In the genomic region with DNA sequence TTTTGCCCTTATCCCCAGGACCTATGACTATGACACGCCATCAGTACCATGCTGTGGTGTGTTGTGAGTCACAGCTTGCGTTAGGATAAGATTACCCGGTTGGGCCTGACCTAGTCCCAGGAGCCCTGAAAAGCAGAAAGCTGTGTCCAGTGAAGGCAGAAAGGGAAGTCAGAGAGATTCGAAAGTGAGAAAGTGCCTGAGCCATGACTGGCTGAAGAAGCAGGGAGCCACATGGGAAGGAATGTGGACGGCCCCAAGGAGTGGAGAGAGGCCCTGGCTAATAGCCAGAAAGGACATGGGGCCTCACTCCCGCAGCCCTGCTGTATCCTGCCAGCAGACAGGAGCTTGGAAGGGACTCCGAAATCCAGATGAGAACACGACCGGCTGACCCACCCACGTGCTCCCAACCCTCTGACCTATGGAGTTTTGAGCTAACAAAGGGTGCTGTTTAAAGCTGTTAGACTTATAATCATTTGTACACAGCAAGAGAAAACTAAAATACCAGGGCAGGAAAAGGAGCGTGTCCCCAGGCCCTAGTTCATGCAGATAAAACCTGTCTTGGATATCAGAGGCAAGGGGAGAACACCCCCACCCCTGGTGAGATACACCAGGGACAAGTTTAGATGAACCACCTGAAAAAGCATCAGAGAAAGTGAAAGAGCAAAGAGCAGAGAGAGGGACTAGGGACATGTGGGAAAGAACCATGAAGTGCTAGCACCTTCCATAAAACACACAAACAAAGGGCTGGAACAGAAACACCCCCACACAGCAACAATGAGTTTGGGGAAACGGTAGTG, we compare ENCODE assay signal across 8 cellular contexts.
A peak's percentile ranks its signal among the peaks of the same experiment; 100 is the strongest.
DNase-seq lines count a peak whose midpoint lies in the region; ATAC-seq, FAIRE-seq and TF ChIP-seq lines count a peak whose summit lies in the region.

No MANE protein-coding gene starts in this region.

- no peaks in the 10 kb centered on the region for H3K9me3 ChIP-seq in IMR-90 (ENCODE audit: control insufficient read depth, insufficient read depth, low read length)
- no peaks in the 10 kb centered on the region for H3K9me3 ChIP-seq in lower lobe of right lung
- no peaks in the 10 kb centered on the region for H3K9me3 ChIP-seq in upper lobe of right lung

- CTCF ChIA-PET in Calu3 (lab: Charles Lee) (interaction anchor here (0.6 to 1.8 kb wide), 5 partner anchors 9 to 359 kb away, joined by 3 to 5 read pairs (median 3); no protein-coding TSS in a partner anchor), IMR-90 (lab: Yijun Ruan, JAX) (interaction anchor here (0.9 to 1.9 kb wide), 4 partner anchors 9 to 252 kb away, joined by 3 to 13 read pairs (median 4); no protein-coding TSS in a partner anchor)

- H3K9me1 ChIP-seq in IMR-90 (ENCODE audit: insufficient read depth, low read length) = peaks cover 17% of the 10 kb centered on the region

- H3K4me1 Mint-ChIP-seq in Calu3 (ENCODE audit: low read depth, unreplicated experiment) = peaks cover 41% of the 10 kb centered on the region

- peak overlapping the region; percentile 54 for H3K9ac ChIP-seq in IMR-90 (ENCODE audit: low read depth, low read length)

- H3K36me3 ChIP-seq in IMR-90 (ENCODE audit: control insufficient read depth, insufficient read depth, low read length) = no peaks in the 10 kb centered on the region
- no peaks in the 10 kb centered on the region for H3K36me3 ChIP-seq in bronchial epithelial cell (ENCODE audit: control insufficient read depth, insufficient read depth, low read length)
- no peaks in the 10 kb centered on the region for H3K36me3 ChIP-seq in lower lobe of right lung
- no peaks in the 10 kb centered on the region for H3K36me3 ChIP-seq in upper lobe of right lung

- POLR2A ChIA-PET in IMR-90 (lab: Charles Lee; ENCODE audit: unreplicated experiment) = interaction anchor here (0.8 kb wide), 1 partner anchor 9 kb away, joined by 3 read pairs; no protein-coding TSS in a partner anchor

- H3K4ac ChIP-seq in IMR-90 (ENCODE audit: low read depth, low read length) = peak overlapping the region; percentile 84

- peak overlapping the region; percentile 70 for H2BK20ac ChIP-seq in IMR-90 (ENCODE audit: low read depth, low read length)

- peak overlapping the region; percentile 53 for H4K5ac ChIP-seq in IMR-90 (ENCODE audit: low read depth, low read length)

- H2BK120ac ChIP-seq in IMR-90 (ENCODE audit: low read depth, low read length) = peak overlapping the region; percentile 88

- peak overlapping the region; percentile 51; the same call in 2 of the 3 replicates for H2BK15ac ChIP-seq in IMR-90 (ENCODE audit: low read depth, low read length)

- H4K91ac ChIP-seq in IMR-90 (ENCODE audit: insufficient read depth, low read depth, low read length) = peak overlapping the region; percentile 88

- H3K4me3 ChIP-seq in IMR-90 (ENCODE audit: insufficient read depth, low read depth, low read length) (no peak overlapping the region), bronchial epithelial cell (ENCODE audit: low read depth, low read length) (no peak overlapping the region), lower lobe of right lung (no peak overlapping the region), upper lobe of right lung (no peak overlapping the region)

- peak overlapping the region; percentile 57 for H2AK9ac ChIP-seq in IMR-90 (replicated peaks; ENCODE audit: low read depth, low read length, poor library complexity)

- peak overlapping the region; percentile 34; the same call in 1 of the 2 replicates for H3K23ac ChIP-seq in IMR-90 (ENCODE audit: low read depth, low read length)

- H2BK5ac ChIP-seq in IMR-90 (ENCODE audit: low read depth, low read length, poor library complexity, severe bottlenecking) = peak overlapping the region; percentile 63

- ATAC-seq in IMR-90 (ENCODE audit: low read depth) = peak; percentile 89
- ATAC-seq in lower lobe of right lung = peak; percentile 77 to 78
- ATAC-seq in upper lobe of right lung = peak; percentile 81

- H3K27ac Mint-ChIP-seq in Calu3 (ENCODE audit: unreplicated experiment) = peak overlapping the region; percentile 95

- H3K9me3 Mint-ChIP-seq in Calu3 (ENCODE audit: low read depth, unreplicated experiment) = no peaks in the 10 kb centered on the region

- H3K56ac ChIP-seq in IMR-90 (ENCODE audit: extremely low read depth, insufficient read depth, low read length) = peak overlapping the region; percentile 27; the same call in 1 of the 2 replicates

- H3K14ac ChIP-seq in IMR-90 (replicated peaks; ENCODE audit: low read depth, low read length) = peak overlapping the region; percentile 2

- H3K27ac ChIP-seq in IMR-90 (ENCODE audit: insufficient read depth, low read length) (peak overlapping the region; percentile 92), lower lobe of right lung (no peak overlapping the region), upper lobe of right lung (peak overlapping the region; percentile 1)

- peaks cover 13% of the 10 kb centered on the region for H3K4me1 ChIP-seq in IMR-90 (ENCODE audit: control insufficient read depth, insufficient read depth, low read length)
- H3K4me1 ChIP-seq in lower lobe of right lung = peaks cover 14% of the 10 kb centered on the region
- peaks cover 14% of the 10 kb centered on the region for H3K4me1 ChIP-seq in upper lobe of right lung

- no peak for TF ChIP-seq CTCF in Calu3 (IDR thresholded peaks at IDR 0.05; ENCODE audit: unreplicated experiment)
- TF ChIP-seq CTCF in IMR-90 (conservative IDR thresholded peaks at IDR 0.05; ENCODE audit: low read depth, low read length) = no peak
- TF ChIP-seq CTCF in bronchial epithelial cell (IDR thresholded peaks at IDR 0.05; ENCODE audit: insufficient read depth, low read length, severe bottlenecking) = no peak
- TF ChIP-seq CTCF in lower lobe of right lung (IDR thresholded peaks at IDR 0.05) = no peak
- TF ChIP-seq CTCF in upper lobe of right lung (IDR thresholded peaks at IDR 0.05) = no peak

- H3K79me1 ChIP-seq in IMR-90 (ENCODE audit: low read depth in 1 of 2, low read length in 2 of 2) = peaks cover 0 to 23% of the 10 kb centered on the region in 2 experiments; a peak in 2 of 4 replicates

- H3K36me3 Mint-ChIP-seq in Calu3 (ENCODE audit: insufficient read depth, unreplicated experiment) = peaks cover 29% of the 10 kb centered on the region

- peak overlapping the region; percentile 48 for H3K4me3 Mint-ChIP-seq in Calu3 (ENCODE audit: low read depth, unreplicated experiment)

- WGBS in IMR-90 (ENCODE audit: extremely low coverage in 2 of 2, insufficient read length in 1 of 2), 2 experiments = 0% methylated on average over 3 of the region's 12 CpGs; no CpG with 5 or more reads in 1 of the 2 experiments

- peak overlapping the region; percentile 58 for H3K4me2 ChIP-seq in IMR-90 (ENCODE audit: low read depth, low read length)

- TF ChIP-seq RAD21 in IMR-90 (IDR thresholded peaks at IDR 0.05; ENCODE audit: low read length) = no peak

- H3K27me3 ChIP-seq in IMR-90 (ENCODE audit: control insufficient read depth, insufficient read depth, low read length) (no peaks in the 10 kb centered on the region), bronchial epithelial cell (ENCODE audit: control insufficient read depth, insufficient read depth, low read length) (no peaks in the 10 kb centered on the region), lower lobe of right lung (ENCODE audit: low read depth) (no peaks in the 10 kb centered on the region), upper lobe of right lung (no peaks in the 10 kb centered on the region)

- in situ Hi-C loops in IMR-90 (cut with MboI; ENCODE audit: low sequenced_read_pairs) = loop anchor here (25.0 kb wide), 1 partner anchor 415 kb away; no protein-coding TSS in a partner anchor

- dilution Hi-C loops in IMR-90 (cut with HindIII; ENCODE audit: low sequenced_read_pairs, unreplicated experiment) = no loop called here

- DNase-seq in Calu3 (peak; percentile 65), IMR-90 (peak; percentile 95), bronchial epithelial cell (ENCODE audit: low read depth) (peak; percentile 68), lower lobe of right lung (no peak), upper lobe of right lung (no peak), retina (no peak), NCI-H2227 (lab: John Stamatoyannopoulos, UW; ENCODE audit: unreplicated experiment) (no peak)
- no peak for DNase-seq in activated T-cell treated with anti-CD3 and anti-CD28 coated beads, Interleukin-2, amount 50 U/mL, for 1 hour

- H4K8ac ChIP-seq in IMR-90 (ENCODE audit: low read depth in 2 of 2, low read length in 2 of 2) = peak overlapping the region; percentile 60 to 61

- no peaks in the 10 kb centered on the region for H4K20me1 ChIP-seq in IMR-90 (ENCODE audit: insufficient read depth, low read length)

- peak overlapping the region; percentile 70 for H3K18ac ChIP-seq in IMR-90 (ENCODE audit: low read depth, low read length)

- no peak; the same call in 1 of the 2 replicates for TF ChIP-seq POLR2A in IMR-90 (IDR thresholded peaks at IDR 0.05; ENCODE audit: low read depth, low read length)

- FAIRE-seq in bronchial epithelial cell (lab: Jason Lieb, UNC) = no peak

- H2AFZ ChIP-seq in IMR-90 (replicated peaks; ENCODE audit: low read length, poor library complexity) = peak overlapping the region; percentile 75

- intact Hi-C loops in Calu3 (cut with micrococcal nuclease; ENCODE audit: unreplicated experiment) (no loop called here), IMR-90 (cut with micrococcal nuclease) (no loop called here), lower lobe of right lung (cut with DNase I) (no loop called here), upper lobe of right lung (cut with DNase I) (no loop called here)

- H2AK5ac ChIP-seq in IMR-90 (ENCODE audit: low read depth, low read length) = peak overlapping the region; percentile 71

- no peaks in the 10 kb centered on the region for H3K27me3 Mint-ChIP-seq in Calu3 (ENCODE audit: unreplicated experiment)

- BruUV-seq in Calu3 (replicated peaks; lab: Mats Ljungman, UMichigan) = TSS peak; percentile 72
- no TSS peak for BruUV-seq in IMR-90 (replicated peaks; lab: Mats Ljungman, UMichigan)

TF ChIP-seq in IMR-90, 13 proteins besides CTCF, POLR2A, EP300 and RAD21 (continues in another document):
- peak; percentile 32; the same call in 1 of the 2 replicates for TF ChIP-seq MXI1 (IDR thresholded peaks at IDR 0.05; ENCODE audit: borderline replicate concordance, low read depth, low read length)
- no peak for TF ChIP-seq BHLHE40 (IDR thresholded peaks at IDR 0.05; ENCODE audit: low read depth, low read length)
- TF ChIP-seq RCOR1 (IDR thresholded peaks at IDR 0.05; ENCODE audit: insufficient replicate concordance, low read length) = peak; percentile 7
- TF ChIP-seq CHD1 (IDR thresholded peaks at IDR 0.05; ENCODE audit: low read depth, low read length) = no peak
- no peak for TF ChIP-seq RFX5 (IDR thresholded peaks at IDR 0.05; ENCODE audit: low read depth, low read length)
- TF ChIP-seq, protein P1, sequence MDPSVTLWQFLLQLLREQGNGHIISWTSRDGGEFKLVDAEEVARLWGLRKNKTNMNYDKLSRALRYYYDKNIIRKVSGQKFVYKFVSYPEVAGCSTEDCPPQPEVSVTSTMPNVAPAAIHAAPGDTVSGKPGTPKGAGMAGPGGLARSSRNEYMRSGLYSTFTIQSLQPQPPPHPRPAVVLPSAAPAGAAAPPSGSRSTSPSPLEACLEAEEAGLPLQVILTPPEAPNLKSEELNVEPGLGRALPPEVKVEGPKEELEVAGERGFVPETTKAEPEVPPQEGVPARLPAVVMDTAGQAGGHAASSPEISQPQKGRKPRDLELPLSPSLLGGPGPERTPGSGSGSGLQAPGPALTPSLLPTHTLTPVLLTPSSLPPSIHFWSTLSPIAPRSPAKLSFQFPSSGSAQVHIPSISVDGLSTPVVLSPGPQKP (IDR thresholded peaks at IDR 0.05; ENCODE audit: borderline replicate concordance, low read depth, low read length) = no peak

Comparison
In these comparisons a context has a peak if more than half of its experiments do, and no peak if none do; other contexts are left out.
1. DNase-seq: peak in Calu3 (single experiment), IMR-90 (single experiment) and bronchial epithelial cell (single experiment); none in lower lobe of right lung (single experiment), upper lobe of right lung (single experiment), activated T-cell treated with anti-CD3 and anti-CD28 coated beads, Interleukin-2, amount 50 U/mL, for 1 hour (single experiment), retina (single experiment) and NCI-H2227 (single experiment).
2. Peak in every context shown above with its lines, with median percentiles within 50 percentile points of each other: ATAC-seq.